Comparison of ENCODE assay signal across 23 cellular contexts in genomic region chr7:130299909-130300308, GRCh38. TPM values are rescaled to one million over a fixed set of nuclear protein-coding genes. Genes with fewer than 3 reads are reported as not detected.
"Had no signal": no experiment of that assay in that cellular context is flagged by ENCODE, and none has a peak within 500 bp of the region (broad histone marks: within the 10 kb centered on the region; RNA-seq: fewer than 3 reads in every experiment).

No MANE protein-coding gene starts in this region.

- H3K36me3 ChIP-seq: adrenal gland, colonic mucosa, esophagus muscularis mucosa, transverse colon, vagina had no signal

- H3K27me3 ChIP-seq: adrenal gland, colonic mucosa, esophagus muscularis mucosa, foreskin keratinocyte, transverse colon, vagina had no signal

- H3K4me3 ChIP-seq: adrenal gland, colonic mucosa, esophagus muscularis mucosa, lung, mucosa of descending colon, transverse colon, vagina had no signal

- ATAC-seq: activated CD4-positive, alpha-beta T cell treated with anti-CD3 and anti-CD28 coated beads for 36 hours; foreskin keratinocyte; left colon; naive thymus-derived CD8-positive, alpha-beta T cell had no signal

- H3K27ac ChIP-seq: adrenal gland, colonic mucosa, esophagus muscularis mucosa, foreskin keratinocyte, transverse colon, vagina had no signal

- H3K4me1 ChIP-seq: adrenal gland, colonic mucosa, esophagus muscularis mucosa, foreskin keratinocyte, transverse colon, vagina had no signal

- H3K9me3 ChIP-seq: adrenal gland, colonic mucosa, esophagus muscularis mucosa, mucosa of descending colon, transverse colon, vagina had no signal

- DNase-seq: activated CD4-positive, alpha-beta memory T cell treated with anti-CD3 and anti-CD28 coated beads, Interleukin-2, amount 10 ng/mL, durations not matched to agents 7 days and 5 days; activated CD4-positive, alpha-beta T cell treated with anti-CD3 and anti-CD28 coated beads for 36 hours; activated naive CD4-positive, alpha-beta T cell treated with anti-CD3 and anti-CD28 coated beads, Interleukin-2, amount 10 ng/mL, durations not matched to agents 7 days and 5 days; activated T-cell treated with anti-CD3 and anti-CD28 coated beads, Interleukin-2, amount 50 U/mL, for 24 hours; adrenal gland; central memory CD4-positive, alpha-beta T cell; colonic mucosa; foreskin keratinocyte; head of caudate nucleus; left colon; mucosa of descending colon; naive thymus-derived CD8-positive, alpha-beta T cell; posterior cingulate gyrus; retina; stimulated activated CD4-positive, alpha-beta T cell treated with anti-CD3 and anti-CD28 coated beads, Interleukin-4, amount 100 ng/mL, for 1 hour; stimulated activated naive CD4-positive, alpha-beta T cell; substantia nigra; T-helper 2 cell; transverse colon had no signal

RNA-seq across cellular contexts. Expression of gene CPA4, which starts 6.9 kb away (rescaled TPM):
- total RNA-seq: activated CD4-positive, alpha-beta memory T cell treated with anti-CD3 and anti-CD28 coated beads, Interleukin-2, amount 10 ng/mL, durations not matched to agents 7 days and 5 days; activated CD4-positive, alpha-beta T cell treated with anti-CD3 and anti-CD28 coated beads for 36 hours; colonic mucosa; esophagus muscularis mucosa; left colon; mucosa of descending colon; naive thymus-derived CD8-positive, alpha-beta T cell; transverse colon had no signal
- polyA plus RNA-seq: naive thymus-derived CD8-positive, alpha-beta T cell had no signal

RNA-seq across cellular contexts. Expression of gene CPA2, which starts 33.2 kb away (rescaled TPM):
- total RNA-seq: activated CD4-positive, alpha-beta memory T cell treated with anti-CD3 and anti-CD28 coated beads, Interleukin-2, amount 10 ng/mL, durations not matched to agents 7 days and 5 days; esophagus muscularis mucosa; naive thymus-derived CD8-positive, alpha-beta T cell; vagina had no signal
- polyA plus RNA-seq: naive thymus-derived CD8-positive, alpha-beta T cell had no signal

RNA-seq across cellular contexts. Expression of gene CPA5, which starts 44.7 kb away (rescaled TPM):
- total RNA-seq: activated CD4-positive, alpha-beta memory T cell treated with anti-CD3 and anti-CD28 coated beads, Interleukin-2, amount 10 ng/mL, durations not matched to agents 7 days and 5 days; colonic mucosa; esophagus muscularis mucosa; left colon; lung; mucosa of descending colon; skeletal muscle tissue; transverse colon; vagina had no signal
